27 cellular contexts compared by ENCODE assay signal in the genomic region with DNA sequence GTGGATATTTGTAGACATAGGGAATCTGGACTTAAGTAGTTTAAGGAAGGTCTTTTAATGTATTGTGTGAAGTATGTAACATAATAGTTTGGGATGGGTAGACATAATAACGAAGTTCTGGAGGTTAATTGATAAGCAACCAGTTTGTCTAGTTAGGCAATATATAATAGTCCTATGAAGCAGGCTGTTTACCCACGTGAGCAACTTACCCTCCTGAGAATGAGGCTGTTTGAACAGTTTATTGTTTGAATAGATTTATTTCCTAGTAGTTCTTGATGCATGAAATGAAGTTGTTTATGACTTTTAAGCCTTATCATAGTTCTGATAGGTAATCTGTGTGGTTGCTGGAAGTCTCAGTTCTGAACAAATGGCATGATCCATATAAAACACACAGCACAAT.
"Had no signal": no experiment of that assay in that cellular context is flagged by ENCODE, and none has a peak within 500 bp of the region (broad histone marks: within the 10 kb centered on the region; RNA-seq: fewer than 3 reads in every experiment).

No MANE protein-coding gene starts in this region.

- H3K27me3 Mint-ChIP-seq: effector memory CD8-positive, alpha-beta T cell; memory B cell; naive B cell; natural killer cell treated with Interleukin-12 subunit alpha and Interleukin-12 subunit beta and Interleukin-15 and Interleukin-18, amount 100 ng/mL, for 72 hours had no signal

- H3K4me3 ChIP-seq: esophagus squamous epithelium, heart right ventricle, lung, pancreas, thoracic aorta, tibial nerve, vagina had no signal

- H3K36me3 Mint-ChIP-seq: memory B cell; naive B cell; natural killer cell treated with Interleukin-12 subunit alpha and Interleukin-12 subunit beta and Interleukin-15 and Interleukin-18, amount 100 ng/mL, for 72 hours; stimulated activated effector memory CD8-positive, alpha-beta T cell treated with anti-CD3 and anti-CD28 coated beads, Interleukin-12 subunit alpha, Interleukin-12 subunit beta, amount 100 ng/mL, for 72 hours had no signal

- ATAC-seq: effector memory CD8-positive, alpha-beta T cell; heart right ventricle; natural killer cell treated with Interleukin-12 subunit alpha and Interleukin-12 subunit beta and Interleukin-15 and Interleukin-18, amount 100 ng/mL, for 72 hours; pancreas; sciatic nerve; stimulated activated effector memory CD8-positive, alpha-beta T cell treated with anti-CD3 and anti-CD28 coated beads, Interleukin-12 subunit alpha, Interleukin-12 subunit beta, amount 100 ng/mL, for 72 hours had no signal

- H3K27ac ChIP-seq: esophagus squamous epithelium, heart right ventricle, neutrophil, pancreas, thoracic aorta, tibial nerve, vagina had no signal

- H3K27me3 ChIP-seq: esophagus squamous epithelium, heart right ventricle, neutrophil, pancreas, tibial nerve, vagina had no signal

- H3K27ac Mint-ChIP-seq: effector memory CD8-positive, alpha-beta T cell; immature natural killer cell; memory B cell; naive B cell; natural killer cell treated with Interleukin-12 subunit alpha and Interleukin-12 subunit beta and Interleukin-15 and Interleukin-18, amount 100 ng/mL, for 72 hours; stimulated activated effector memory CD8-positive, alpha-beta T cell treated with anti-CD3 and anti-CD28 coated beads, Interleukin-12 subunit alpha, Interleukin-12 subunit beta, amount 100 ng/mL, for 72 hours had no signal

- DNase-seq: cortex of kidney; effector memory CD8-positive, alpha-beta T cell; erythroblast; esophagus squamous epithelium; foreskin melanocyte; glutamatergic neuron; heart right ventricle; hypothalamus; immature natural killer cell; islet precursor cell; kidney glomerular epithelial cell; naive B cell; pancreas; stimulated activated CD4-positive, alpha-beta T cell treated with anti-CD3 and anti-CD28 coated beads, Interleukin-2, amount 100 ng/mL, for 24 hours; stimulated activated CD4-positive, alpha-beta T cell treated with anti-CD3 and anti-CD28 coated beads, Interleukin-4, amount 100 ng/mL, for 24 hours; stimulated activated naive CD4-positive, alpha-beta T cell treated with Interleukin-2 at 50 U/mL for 16 hours had no signal

- FAIRE-seq: endometrium, pancreas had no signal

- H3K36me3 ChIP-seq: esophagus squamous epithelium, heart right ventricle, neutrophil, pancreas, thoracic aorta, tibial nerve, vagina had no signal

- H3K9me3 ChIP-seq: esophagus squamous epithelium, heart right ventricle, neutrophil, pancreas, thoracic aorta, tibial nerve, vagina had no signal

- H3K4me3 Mint-ChIP-seq: effector memory CD8-positive, alpha-beta T cell; immature natural killer cell; memory B cell; naive B cell; natural killer cell treated with Interleukin-12 subunit alpha and Interleukin-12 subunit beta and Interleukin-15 and Interleukin-18, amount 100 ng/mL, for 72 hours; neural crest cell; stimulated activated effector memory CD8-positive, alpha-beta T cell treated with anti-CD3 and anti-CD28 coated beads, Interleukin-12 subunit alpha, Interleukin-12 subunit beta, amount 100 ng/mL, for 72 hours had no signal

- H3K4me1 Mint-ChIP-seq: immature natural killer cell; memory B cell; naive B cell; neural crest cell; stimulated activated effector memory CD8-positive, alpha-beta T cell treated with anti-CD3 and anti-CD28 coated beads, Interleukin-12 subunit alpha, Interleukin-12 subunit beta, amount 100 ng/mL, for 72 hours had no signal

- H3K4me1 ChIP-seq: esophagus squamous epithelium, heart right ventricle, pancreas, tibial nerve, vagina had no signal
